ENCODE assay signal across 8 cellular contexts in the genomic region with DNA sequence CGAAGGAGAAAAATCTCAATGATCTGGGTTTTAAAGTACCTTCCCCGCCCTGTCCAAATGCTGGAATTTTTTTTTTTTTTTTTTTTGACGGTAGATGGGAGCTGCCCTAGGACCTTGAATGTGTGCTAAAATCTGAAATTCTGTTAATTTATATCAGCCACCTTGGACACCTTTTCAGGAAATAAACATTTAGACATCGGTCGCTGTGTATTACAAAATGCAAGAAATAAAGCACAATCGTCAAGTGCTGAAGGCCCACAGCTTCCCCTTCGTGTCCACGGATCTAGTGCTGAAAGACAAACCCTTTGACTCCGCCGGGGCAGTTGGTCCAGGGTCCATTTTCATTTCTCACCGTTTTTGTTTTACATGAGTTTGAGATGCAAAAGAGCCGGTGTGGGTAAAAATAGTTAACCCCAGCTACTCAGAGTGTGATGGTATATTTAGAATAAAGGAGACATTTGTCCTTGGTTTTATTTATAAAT.
DNase-seq lines count a peak whose midpoint lies in the region; ATAC-seq and TF ChIP-seq lines count a peak whose summit lies in the region.

No MANE protein-coding gene starts in this region.

- peak; percentile 32 for DNase-seq in DND-41
- DNase-seq in T-cell = peak in 9 of 34 experiments; percentile 11 to 40 (median 20)
- DNase-seq in effector memory CD4-positive, alpha-beta T cell = no peak
- peak; percentile 74 for DNase-seq in mesenchymal stem cell

- no peak overlapping the region for H4K91ac ChIP-seq in mesenchymal stem cell (ENCODE audit: low read length)

- no peaks in the 10 kb centered on the region for H4K20me1 ChIP-seq in DND-41 (ENCODE audit: insufficient read depth, low read length)

- H3K4me2 ChIP-seq in DND-41 (ENCODE audit: insufficient read depth, low read length) (peak overlapping the region; percentile 56), mesenchymal stem cell (ENCODE audit: low read length, poor library complexity, severe bottlenecking) (peak overlapping the region; percentile 87)

- no peaks in the 10 kb centered on the region for H3K27me3 ChIP-seq in DND-41 (ENCODE audit: insufficient read depth, low read length, poor library complexity)
- H3K27me3 ChIP-seq in effector memory CD4-positive, alpha-beta T cell (replicated peaks; ENCODE audit: control insufficient read depth, insufficient read depth, low read length, poor library complexity, severe bottlenecking) = no peaks in the 10 kb centered on the region
- no peaks in the 10 kb centered on the region for H3K27me3 ChIP-seq in mesenchymal stem cell (ENCODE audit: control insufficient read depth in 1 of 2, insufficient read depth in 1 of 2, low read length in 2 of 2)
- H3K27me3 ChIP-seq in thymus (ENCODE audit: control insufficient read depth, insufficient read depth) = no peaks in the 10 kb centered on the region

- peaks cover 47 to 58% (median 54%) of the 10 kb centered on the region in 3 donors for H3K4me1 Mint-ChIP-seq in T-cell

- H2BK12ac ChIP-seq in mesenchymal stem cell (ENCODE audit: low read length in 2 of 2) = no peak overlapping the region

- H2AFZ ChIP-seq in DND-41 (ENCODE audit: low read depth, low read length) (peak overlapping the region; percentile 71), mesenchymal stem cell (ENCODE audit: low read depth, low read length) (no peak overlapping the region)

- no peak overlapping the region for H3K14ac ChIP-seq in mesenchymal stem cell (ENCODE audit: low read length in 2 of 2)

- H3K9me3 Mint-ChIP-seq in T-cell = no peaks in the 10 kb centered on the region

- peak overlapping the region; percentile 98 to 99 for H3K27ac Mint-ChIP-seq in T-cell

- H3K27me3 Mint-ChIP-seq in T-cell = no peaks in the 10 kb centered on the region

- peak overlapping the region; percentile 69 for H2AK5ac ChIP-seq in mesenchymal stem cell (ENCODE audit: low read length, severe bottlenecking)

- 22% methylated on average over 9 of the region's 12 CpGs for WGBS in mesenchymal stem cell
- WGBS in thymus = 7% methylated on average over 12 of the region's 12 CpGs

- H3K23ac ChIP-seq in mesenchymal stem cell (ENCODE audit: low read length in 2 of 2) = no peak overlapping the region

- peaks cover 34% of the 10 kb centered on the region for H3K79me2 ChIP-seq in DND-41 (ENCODE audit: insufficient read depth, low read length)

- H2BK15ac ChIP-seq in mesenchymal stem cell (ENCODE audit: low read depth, poor library complexity, severe bottlenecking) = no peak overlapping the region

- peaks cover 10% of the 10 kb centered on the region for H3K79me1 ChIP-seq in mesenchymal stem cell (replicated peaks; ENCODE audit: low read length, poor library complexity, severe bottlenecking)

- no peaks in the 10 kb centered on the region for H3K36me3 ChIP-seq in DND-41 (ENCODE audit: insufficient read depth, low read length)
- no peaks in the 10 kb centered on the region for H3K36me3 ChIP-seq in effector memory CD4-positive, alpha-beta T cell (ENCODE audit: control insufficient read depth, insufficient read depth, low read length)
- H3K36me3 ChIP-seq in mesenchymal stem cell (ENCODE audit: control insufficient read depth in 1 of 2, insufficient read depth in 2 of 2, low read depth in 1 of 2, low read length in 2 of 2) = no peaks in the 10 kb centered on the region
- H3K36me3 ChIP-seq in thymus (ENCODE audit: control insufficient read depth, insufficient read depth) = no peaks in the 10 kb centered on the region

- POLR2A ChIA-PET in T-cell (lab: Charles Lee) = interaction anchor here (0.5 to 4.6 kb wide), 18 partner anchors 10 to 105 kb away, joined by 3 to 132 read pairs (median 7); no protein-coding TSS in a partner anchor

- H3K9ac ChIP-seq in DND-41 (ENCODE audit: low read depth, low read length) = peak overlapping the region; percentile 70
- peak overlapping the region; percentile 94 for H3K9ac ChIP-seq in mesenchymal stem cell (ENCODE audit: low read length)

- H3K4me3 ChIP-seq in DND-41 (ENCODE audit: low read depth in 1 of 2, low read length in 2 of 2) = peak overlapping the region; percentile 3 to 53; a peak in 3 of 4 replicates
- H3K4me3 ChIP-seq in effector memory CD4-positive, alpha-beta T cell (ENCODE audit: insufficient read depth, low read depth, low read length, poor library complexity, severe bottlenecking) = peak overlapping the region; percentile 49
- H3K4me3 ChIP-seq in mesenchymal stem cell (ENCODE audit: insufficient read depth in 1 of 2, low read depth in 1 of 2, low read length in 2 of 2) = peak overlapping the region in 1 of 2 experiments; percentile 79
- peak overlapping the region; percentile 66 for H3K4me3 ChIP-seq in thymus (ENCODE audit: low read length)

- H3K4me1 ChIP-seq in DND-41 (ENCODE audit: insufficient read depth, low read length) (peaks cover 39% of the 10 kb centered on the region), mesenchymal stem cell (ENCODE audit: control insufficient read depth, insufficient read depth, low read depth, low read length) (peaks cover 13% of the 10 kb centered on the region), thymus (ENCODE audit: control insufficient read depth, insufficient read depth, low read length) (peaks cover 12% of the 10 kb centered on the region)
- H3K4me1 ChIP-seq in effector memory CD4-positive, alpha-beta T cell (ENCODE audit: control insufficient read depth, insufficient read depth, low read length, poor library complexity, severe bottlenecking) = peaks cover 42% of the 10 kb centered on the region

- CTCF ChIA-PET in T-cell (lab: Charles Lee) = interaction anchor here (0.6 to 5.0 kb wide), 17 partner anchors 9 to 1191 kb away, joined by 3 to 43 read pairs (median 7); no protein-coding TSS in a partner anchor

- no peak for ATAC-seq in DND-41 (ENCODE audit: insufficient read depth, low read depth)
- ATAC-seq in HG03354 (IDR thresholded peaks at IDR 0.05; ENCODE audit: poor library complexity, severe bottlenecking, unreplicated experiment) = peak; percentile 0
- ATAC-seq in T-cell (replicated peaks in 1 of 4) = peak in 1 of 4 experiments; percentile 0
- no peak for ATAC-seq in GM21737 (IDR thresholded peaks at IDR 0.05; ENCODE audit: unreplicated experiment)
- no peak for ATAC-seq in GM19455 (IDR thresholded peaks at IDR 0.05; ENCODE audit: unreplicated experiment)

- no peaks in the 10 kb centered on the region for H3K9me3 ChIP-seq in DND-41 (ENCODE audit: insufficient read depth, low read length, severe bottlenecking)
- H3K9me3 ChIP-seq in effector memory CD4-positive, alpha-beta T cell (ENCODE audit: control insufficient read depth, low read length) = no peaks in the 10 kb centered on the region
- no peaks in the 10 kb centered on the region for H3K9me3 ChIP-seq in mesenchymal stem cell (ENCODE audit: control insufficient read depth, low read length)
- no peaks in the 10 kb centered on the region for H3K9me3 ChIP-seq in thymus (ENCODE audit: control insufficient read depth)

- H3K18ac ChIP-seq in mesenchymal stem cell (ENCODE audit: low read depth in 1 of 2, low read length in 2 of 2) = peak overlapping the region in 1 of 2 experiments; percentile 90

- peak overlapping the region; percentile 99 for H4K8ac ChIP-seq in mesenchymal stem cell (ENCODE audit: low read length)

- no peak for TF ChIP-seq CTCF in DND-41 (IDR thresholded peaks at IDR 0.05; ENCODE audit: borderline replicate concordance, extremely low read depth, low read length, poor library complexity, severe bottlenecking)

- H3K4ac ChIP-seq in mesenchymal stem cell (ENCODE audit: low read depth in 1 of 2, low read length in 2 of 2) = peak overlapping the region in 1 of 2 experiments; percentile 94

- no peak overlapping the region for H2BK120ac ChIP-seq in mesenchymal stem cell (ENCODE audit: low read depth, low read length)

- H2BK5ac ChIP-seq in mesenchymal stem cell (ENCODE audit: low read depth, low read length, poor library complexity, severe bottlenecking) = no peak overlapping the region

- H3K4me3 Mint-ChIP-seq in T-cell = peak overlapping the region; percentile 85 to 91 (median 91)

- peak overlapping the region; percentile 90 for H3K27ac ChIP-seq in DND-41 (ENCODE audit: low read length)
- H3K27ac ChIP-seq in effector memory CD4-positive, alpha-beta T cell (ENCODE audit: insufficient read depth, low read length, poor library complexity, severe bottlenecking) = peak overlapping the region; percentile 98
- H3K27ac ChIP-seq in mesenchymal stem cell (ENCODE audit: low read length, poor library complexity, severe bottlenecking) = peak overlapping the region; percentile 98
- H3K27ac ChIP-seq in thymus (ENCODE audit: low read depth) = peak overlapping the region; percentile 96

- H3K36me3 Mint-ChIP-seq in T-cell = no peaks in the 10 kb centered on the region

Comparison
In these comparisons a context has a peak if more than half of its experiments do, and no peak if none do; other contexts are left out.
1. DNase-seq: peak in DND-41 (single experiment) and mesenchymal stem cell (single experiment); none in effector memory CD4-positive, alpha-beta T cell (0 of 3).
2. Peak in every context shown above with its lines, with median percentiles within 50 percentile points of each other: H3K27ac ChIP-seq.